Comparison of ENCODE assay signal across 24 cellular contexts in genomic region chr10:106479619-106480018, GRCh38.
DNase-seq lines count a peak whose midpoint lies in the region; ATAC-seq and TF ChIP-seq lines count a peak whose summit lies in the region.
"Had no signal": no experiment of that assay in that cellular context is flagged by ENCODE, and none has a peak within 500 bp of the region (broad histone marks: within the 10 kb centered on the region; RNA-seq: fewer than 3 reads in every experiment).

No MANE protein-coding gene starts in this region.

- no peaks in the 10 kb centered on the region for H3K9me3 ChIP-seq in HUES6 (ENCODE audit: control insufficient read depth, insufficient read depth, low read depth, low read length)
- H3K9me3 ChIP-seq: BE2C; BLaER1 treated with 17β-estradiol and CSF1 and Interleukin-3, amounts not matched to agents 10 nM and 100 nM had no signal

- no peak for ATAC-seq in GM18870 (IDR thresholded peaks at IDR 0.05; ENCODE audit: unreplicated experiment)
- ATAC-seq: A549, GM12878, GM23338, HCT116 had no signal

- H3K4me3 ChIP-seq in HUES6 (ENCODE audit: low read depth, low read length) (no peak overlapping the region), brain microvascular endothelial cell (ENCODE audit: low read depth, low read length) (no peak overlapping the region), fibroblast of the aortic adventitia (ENCODE audit: low read depth, low read length) (no peak overlapping the region)
- H3K4me3 ChIP-seq: A549; BLaER1 treated with 17β-estradiol and CSF1 and Interleukin-3, amounts not matched to agents 10 nM and 100 nM; GM12878; GM23338 had no signal

- no peaks in the 10 kb centered on the region for H3K36me3 ChIP-seq in HUES6 (ENCODE audit: control insufficient read depth, insufficient read depth, low read length)
- no peaks in the 10 kb centered on the region for H3K36me3 ChIP-seq in brain microvascular endothelial cell (replicated peaks)
- H3K36me3 ChIP-seq: BE2C; BLaER1 treated with 17β-estradiol and CSF1 and Interleukin-3, amounts not matched to agents 10 nM and 100 nM had no signal

- in situ Hi-C loops in brain microvascular endothelial cell (cut with HindIII; ENCODE audit: low pct_ligation_motif_present, low sequenced_read_pairs), result no loop called here

- H3K27ac ChIP-seq in HUES6 (ENCODE audit: low read depth, low read length), result no peak overlapping the region
- H3K27ac ChIP-seq in brain microvascular endothelial cell, result no peak overlapping the region
- H3K27ac ChIP-seq: A549; BLaER1 treated with 17β-estradiol and CSF1 and Interleukin-3, amounts not matched to agents 10 nM and 100 nM had no signal

- DNase-seq in NCI-H460 (ENCODE audit: extremely low read depth, low read depth) (peak; percentile 41), brain microvascular endothelial cell (peak; percentile 2), fibroblast of the aortic adventitia (ENCODE audit: low read depth) (peak; percentile 19), nucleus accumbens (lab: John Stamatoyannopoulos, UW) (no peak), NCI-H2171 (lab: John Stamatoyannopoulos, UW) (no peak)
- no peak for DNase-seq in activated CD4-positive, alpha-beta T cell treated with anti-CD3 and anti-CD28 coated beads, Interleukin-2, amount 50 U/mL, for 48 hours
- DNase-seq: 8988T; ACHN; AML-193; BE2C; CD4-positive, alpha-beta T cell; CD8-positive, alpha-beta memory T cell; DMS 273 treated with DMSO at 0.1 percent for 48 hours; DMS79; EL; GDM1; H9 had no signal

- peak overlapping the region; percentile 53 for H3K9ac ChIP-seq in HUES6 (ENCODE audit: low read length)
- H3K9ac ChIP-seq: BLaER1 treated with 17β-estradiol and CSF1 and Interleukin-3, amounts not matched to agents 10 nM and 100 nM had no signal

- H3K4me1 ChIP-seq in HUES6 (ENCODE audit: control insufficient read depth, insufficient read depth, low read length), result no peaks in the 10 kb centered on the region
- H3K4me1 ChIP-seq: A549; BE2C; BLaER1 treated with 17β-estradiol and CSF1 and Interleukin-3, amounts not matched to agents 10 nM and 100 nM had no signal

- TF ChIP-seq CTCF in brain microvascular endothelial cell (IDR thresholded peaks at IDR 0.05; ENCODE audit: low read depth, low read length, missing control alignments) (no peak), fibroblast of the aortic adventitia (IDR thresholded peaks at IDR 0.05; ENCODE audit: insufficient read depth, low read length) (no peak)

- H3K27me3 ChIP-seq in HUES6 (ENCODE audit: control insufficient read depth, insufficient read depth, low read length), result no peaks in the 10 kb centered on the region
- no peaks in the 10 kb centered on the region for H3K27me3 ChIP-seq in brain microvascular endothelial cell (replicated peaks)
- H3K27me3 ChIP-seq: BE2C; BLaER1 treated with 17β-estradiol and CSF1 and Interleukin-3, amounts not matched to agents 10 nM and 100 nM had no signal

Comparison
In these comparisons a context has a peak if more than half of its experiments do, and no peak if none do; other contexts are left out.
1. DNase-seq: peak in NCI-H460 (single experiment), brain microvascular endothelial cell (single experiment) and fibroblast of the aortic adventitia (single experiment); none in activated CD4-positive, alpha-beta T cell treated with anti-CD3 and anti-CD28 coated beads, Interleukin-2, amount 50 U/mL, for 48 hours (0 of 2), nucleus accumbens (0 of 56) and NCI-H2171 (single experiment).